Comparison of ENCODE assay signal across 8 cellular contexts in genomic region chr10:21724695-21725371, GRCh38.
DNase-seq lines count a peak whose midpoint lies in the region; ATAC-seq lines count a peak whose summit lies in the region.

No MANE protein-coding gene starts in this region.

- H3K4me1 Mint-ChIP-seq in activated CD4-positive, alpha-beta memory T cell treated with anti-CD3 and anti-CD28 coated beads for 36 hours (ENCODE audit: low read depth): peaks cover 31% of the 10 kb centered on the region

- no peak overlapping the region for H3K27ac Mint-ChIP-seq in activated CD4-positive, alpha-beta memory T cell treated with anti-CD3 and anti-CD28 coated beads for 36 hours

- intact Hi-C loops in activated CD4-positive, alpha-beta memory T cell treated with anti-CD3 and anti-CD28 coated beads for 36 hours (cut with micrococcal nuclease): no loop called here

- H3K4me3 Mint-ChIP-seq in activated CD4-positive, alpha-beta memory T cell treated with anti-CD3 and anti-CD28 coated beads for 36 hours: no peak overlapping the region

- DNase-seq in DMS 273 (lab: John Stamatoyannopoulos, UW; ENCODE audit: unreplicated experiment) (peak; percentile 98), NCI-H460 (ENCODE audit: extremely low read depth, low read depth) (peak; percentile 54), fibroblast of the conjunctiva (ENCODE audit: low read depth) (peak; percentile 100), occipital lobe (lab: John Stamatoyannopoulos, UW) (peak; percentile 51)
- peak; percentile 55 for DNase-seq in activated CD4-positive, alpha-beta memory T cell treated with anti-CD3 and anti-CD28 coated beads for 36 hours

- no peaks in the 10 kb centered on the region for H3K27me3 Mint-ChIP-seq in activated CD4-positive, alpha-beta memory T cell treated with anti-CD3 and anti-CD28 coated beads for 36 hours

- POLR2A ChIA-PET in activated CD4-positive, alpha-beta memory T cell treated with anti-CD3 and anti-CD28 coated beads for 36 hours (lab: Charles Lee): no interaction called here

- peak; percentile 92 for ATAC-seq in GM19438 (IDR thresholded peaks at IDR 0.05; ENCODE audit: low read depth, unreplicated experiment)
- peak; percentile 56 for ATAC-seq in HG03558 (IDR thresholded peaks at IDR 0.05; ENCODE audit: extremely low read depth, unreplicated experiment)
- ATAC-seq in GM21515 (IDR thresholded peaks at IDR 0.05; ENCODE audit: unreplicated experiment): no peak

- CTCF ChIA-PET in activated CD4-positive, alpha-beta memory T cell treated with anti-CD3 and anti-CD28 coated beads for 36 hours (lab: Charles Lee): no interaction called here

- H3K36me3 Mint-ChIP-seq in activated CD4-positive, alpha-beta memory T cell treated with anti-CD3 and anti-CD28 coated beads for 36 hours: peaks cover 18% of the 10 kb centered on the region

- no peaks in the 10 kb centered on the region for H3K9me3 Mint-ChIP-seq in activated CD4-positive, alpha-beta memory T cell treated with anti-CD3 and anti-CD28 coated beads for 36 hours
